ENCODE assay signal across 19 cellular contexts in the genomic region with DNA sequence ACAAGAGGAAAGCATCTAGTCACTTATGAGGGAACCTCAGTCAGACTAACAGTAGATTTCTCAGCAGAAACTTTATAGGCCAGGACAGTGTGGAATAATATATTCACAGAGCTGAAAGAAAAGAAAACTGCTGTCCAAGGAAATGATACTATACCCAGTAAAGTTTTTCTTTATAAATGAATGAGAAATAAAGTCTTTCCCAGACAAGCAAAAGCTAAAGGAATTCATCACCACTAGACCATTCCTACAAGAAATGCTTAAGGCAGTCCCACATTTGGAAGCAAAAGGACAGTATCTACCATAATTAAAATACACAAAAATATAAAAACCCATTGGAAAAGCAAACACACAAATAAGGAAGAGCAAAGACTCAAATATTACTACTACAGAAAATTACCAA.
"Had no signal": no experiment of that assay in that cellular context is flagged by ENCODE, and none has a peak within 500 bp of the region (broad histone marks: within the 10 kb centered on the region; RNA-seq: fewer than 3 reads in every experiment).

No MANE protein-coding gene starts in this region.

- H3K4me3 ChIP-seq: coronary artery, dorsolateral prefrontal cortex, esophagus muscularis mucosa, gastrocnemius medialis, heart right ventricle, left lung, lower lobe of right lung, mucosa of descending colon had no signal

- DNase-seq: dermis blood vessel endothelial cell; dorsolateral prefrontal cortex; effector CD4-positive, alpha-beta T cell; effector memory CD4-positive, alpha-beta T cell; foreskin melanocyte; gastrocnemius medialis; glutamatergic neuron; head of caudate nucleus; heart right ventricle; hippocampal formation; left cardiac atrium; left lung; left ventricle myocardium superior; lower lobe of right lung; mesenchymal stem cell; mucosa of descending colon; naive B cell had no signal

- ATAC-seq: gastrocnemius medialis, heart right ventricle, left cardiac atrium, left lung, left ventricle myocardium superior, lower lobe of right lung, mucosa of descending colon had no signal

- H3K9me3 ChIP-seq: gastrocnemius medialis, left lung, mucosa of descending colon had no signal

- H3K27me3 ChIP-seq: dorsolateral prefrontal cortex, esophagus muscularis mucosa, gastrocnemius medialis, heart right ventricle, left lung had no signal

- H3K27ac ChIP-seq: lower lobe of right lung had no signal

- H3K36me3 ChIP-seq: esophagus muscularis mucosa, gastrocnemius medialis, heart right ventricle, left lung, lower lobe of right lung had no signal
